ENCODE assay signal across 1 cellular context in genomic region chr19:13128583-13128982, GRCh38.
TF ChIP-seq lines count a peak whose summit lies in the region.

No MANE protein-coding gene starts in this region.

TF ChIP-seq in WTC11, 78 proteins besides CTCF, POLR2A, EP300 and RAD21 (continued from another document):
- TF ChIP-seq ZMAT4 (CRISPR knock-in tag; IDR thresholded peaks at IDR 0.05) = no peak
